ENCODE assay signal across 35 cellular contexts in the genomic region with DNA sequence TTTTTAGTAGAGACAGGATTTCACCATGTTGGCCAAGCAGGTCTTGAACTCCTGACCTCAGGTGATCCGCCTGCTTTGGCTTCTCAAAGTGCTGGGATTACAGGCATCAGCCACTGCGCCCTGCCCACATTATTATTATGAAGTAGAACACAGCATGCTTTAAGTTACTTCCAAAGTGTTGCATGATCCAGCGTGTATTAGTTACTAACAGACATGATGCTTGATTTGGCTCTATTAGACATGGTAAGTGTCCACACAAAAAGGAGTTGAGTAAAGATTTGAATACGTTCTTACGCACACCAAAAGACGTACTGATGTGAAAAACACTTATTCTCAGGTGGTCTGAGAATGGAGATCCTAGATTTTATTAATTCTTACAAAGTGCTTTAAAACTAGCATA.
"Had no signal": no experiment of that assay in that cellular context is flagged by ENCODE, and none has a peak within 500 bp of the region (broad histone marks: within the 10 kb centered on the region; RNA-seq: fewer than 3 reads in every experiment).

No MANE protein-coding gene starts in this region.

- H3K4me3 ChIP-seq: adrenal gland, body of pancreas, breast epithelium had no signal

- H3K4me1 ChIP-seq: breast epithelium had no signal

- H3K4me1 Mint-ChIP-seq: activated T-helper 17 cell treated with anti-CD3 and anti-CD28 coated beads, Interleukin-2, amount 50 U/mL, for 72 hours had no signal

- H3K27ac Mint-ChIP-seq: activated B cell treated with CpG ODN at 0.5 μM for 24 hours; activated CD4-positive, alpha-beta memory T cell treated with anti-CD3 and anti-CD28 coated beads for 36 hours; activated CD4-positive, alpha-beta T cell treated with anti-CD3 and anti-CD28 coated beads, Interleukin-2, amount 10 ng/mL, durations not matched to agents 24 days and 14 days; activated CD8-positive, alpha-beta T cell treated with anti-CD3 and anti-CD28 coated beads for 36 hours; activated naive CD4-positive, alpha-beta T cell treated with anti-CD3 and anti-CD28 coated beads for 36 hours; activated naive CD4-positive, alpha-beta T cell treated with anti-CD3 and anti-CD28 coated beads, Interleukin-2, amount 50 U/mL, for 72 hours; activated naive CD8-positive, alpha-beta T cell treated with anti-CD3 and anti-CD28 coated beads for 36 hours; activated T-cell treated with anti-CD3 and anti-CD28 coated beads, Interleukin-2, amount 50 U/mL, for 72 hours; activated T-helper 1 cell treated with anti-CD3 and anti-CD28 coated beads, Interleukin-12 subunit alpha, Interleukin-12 subunit beta, Interleukin-2, Interleukin-4 antibody, amounts not matched to agents 30 ng/mL and 10 ng/mL and 1 ng/mL, durations not matched to agents 14 hours and 24 hours and 36 hours; activated T-helper 17 cell treated with anti-CD3 and anti-CD28 coated beads, Interleukin-2, amount 50 U/mL, for 72 hours; T-helper 1 cell treated with Interleukin-12 subunit alpha and Interleukin-12 subunit beta and Interleukin-4 antibody, amounts not matched to agents 30 μg/mL and 1 μg/mL, for 36 hours; T-helper 2 cell treated with Interferon-gamma antibody and Interleukin-4, amounts not matched to agents 5 μg/mL and 100 μg/mL, for 36 hours had no signal

- H3K36me3 ChIP-seq: adrenal gland, brain microvascular endothelial cell, breast epithelium had no signal

- H3K36me3 Mint-ChIP-seq: activated CD4-positive, alpha-beta memory T cell treated with anti-CD3 and anti-CD28 coated beads for 36 hours; activated naive CD4-positive, alpha-beta T cell treated with anti-CD3 and anti-CD28 coated beads, Interleukin-2, amount 50 U/mL, for 72 hours; activated naive CD8-positive, alpha-beta T cell treated with anti-CD3 and anti-CD28 coated beads for 36 hours had no signal

- H3K27ac ChIP-seq: adrenal gland, body of pancreas, brain microvascular endothelial cell, breast epithelium had no signal

- H3K27me3 Mint-ChIP-seq: activated B cell treated with CpG ODN at 0.5 μM for 24 hours; activated CD4-positive, alpha-beta memory T cell treated with anti-CD3 and anti-CD28 coated beads for 36 hours; activated CD8-positive, alpha-beta T cell treated with anti-CD3 and anti-CD28 coated beads for 36 hours had no signal

- H3K9me3 Mint-ChIP-seq: activated B cell treated with CpG ODN at 0.5 μM for 24 hours; activated CD4-positive, alpha-beta T cell treated with anti-CD3 and anti-CD28 coated beads, Interleukin-2, amount 10 ng/mL, durations not matched to agents 24 days and 14 days; activated CD8-positive, alpha-beta T cell treated with anti-CD3 and anti-CD28 coated beads for 36 hours; activated naive CD8-positive, alpha-beta T cell treated with anti-CD3 and anti-CD28 coated beads for 36 hours; activated T-helper 1 cell treated with anti-CD3 and anti-CD28 coated beads, Interleukin-12 subunit alpha, Interleukin-12 subunit beta, Interleukin-2, Interleukin-4 antibody, amounts not matched to agents 30 ng/mL and 10 ng/mL and 1 ng/mL, durations not matched to agents 14 hours and 24 hours and 36 hours had no signal

- H3K9me3 ChIP-seq: adrenal gland, body of pancreas, breast epithelium had no signal

- H3K27me3 ChIP-seq: adrenal gland, body of pancreas, brain microvascular endothelial cell, breast epithelium had no signal

- DNase-seq: activated B cell treated with CpG ODN at 0.5 μM for 24 hours; activated CD4-positive, alpha-beta memory T cell treated with anti-CD3 and anti-CD28 coated beads for 36 hours; activated CD4-positive, alpha-beta T cell treated with anti-CD3 and anti-CD28 coated beads for 4 hours; activated CD4-positive, alpha-beta T cell treated with anti-CD3 and anti-CD28 coated beads, Interleukin-2, amount 10 ng/mL, durations not matched to agents 24 days and 14 days; activated CD4-positive, alpha-beta T cell treated with anti-CD3 and anti-CD28 coated beads, Interleukin-2, amount 50 U/mL, for 1 hour; activated CD4-positive, alpha-beta T cell treated with anti-CD3 and anti-CD28 coated beads, Interleukin-2, amount 50 U/mL, for 4 hours; activated CD4-positive, CD25-positive, alpha-beta regulatory T cell treated with anti-CD3 and anti-CD28 coated beads, Interleukin-2, amount 50 U/mL, for 72 hours; activated CD8-positive, alpha-beta memory T cell treated with anti-CD3 and anti-CD28 coated beads, Interleukin-2, amount 50 U/mL, for 4 hours; activated CD8-positive, alpha-beta T cell treated with anti-CD3 and anti-CD28 coated beads for 36 hours; activated effector memory CD4-positive, alpha-beta T cell treated with anti-CD3 and anti-CD28 coated beads, Interleukin-2, amount 50 U/mL, for 16 hours; activated gamma-delta T cell treated with Interleukin-2 at 50 U/mL for 16 hours; activated naive CD4-positive, alpha-beta T cell; activated naive CD4-positive, alpha-beta T cell treated with anti-CD3 and anti-CD28 coated beads for 36 hours; activated naive CD4-positive, alpha-beta T cell treated with anti-CD3 and anti-CD28 coated beads, Interleukin-2, amount 50 U/mL, for 16 hours; activated naive CD8-positive, alpha-beta T cell treated with anti-CD3 and anti-CD28 coated beads for 36 hours; activated T-cell treated with anti-CD3 and anti-CD28 coated beads for 4 hours; activated T-cell treated with anti-CD3 and anti-CD28 coated beads, Interleukin-2, amount 50 U/mL, for 1 hour; activated T-cell treated with anti-CD3 and anti-CD28 coated beads, Interleukin-2, amount 50 U/mL, for 4 hours; activated T-cell treated with anti-CD3 and anti-CD28 coated beads, Interleukin-2, amount 50 U/mL, for 72 hours; adrenal gland; amniotic stem cell; aorta; body of pancreas; brain microvascular endothelial cell; central memory CD4-positive, alpha-beta T cell; cerebellar nuclear complex; T-helper 1 cell; T-helper 2 cell; T-helper 9 cell had no signal

- ATAC-seq: activated CD8-positive, alpha-beta T cell treated with anti-CD3 and anti-CD28 coated beads for 36 hours; activated naive CD4-positive, alpha-beta T cell treated with anti-CD3 and anti-CD28 coated beads, Interleukin-2, amount 50 U/mL, for 72 hours; activated T-cell treated with anti-CD3 and anti-CD28 coated beads, Interleukin-2, amount 50 U/mL, for 4 hours; activated T-cell treated with anti-CD3 and anti-CD28 coated beads, Interleukin-2, amount 50 U/mL, for 72 hours; activated T-helper 17 cell treated with anti-CD3 and anti-CD28 coated beads, Interleukin-2, amount 50 U/mL, for 72 hours; body of pancreas had no signal

- H3K4me3 Mint-ChIP-seq: activated B cell treated with CpG ODN at 0.5 μM for 24 hours; activated CD4-positive, alpha-beta memory T cell treated with anti-CD3 and anti-CD28 coated beads for 36 hours; activated CD4-positive, alpha-beta T cell treated with anti-CD3 and anti-CD28 coated beads, Interleukin-2, amount 10 ng/mL, durations not matched to agents 24 days and 14 days; activated CD8-positive, alpha-beta T cell treated with anti-CD3 and anti-CD28 coated beads for 36 hours; activated naive CD4-positive, alpha-beta T cell treated with anti-CD3 and anti-CD28 coated beads for 36 hours; activated naive CD8-positive, alpha-beta T cell treated with anti-CD3 and anti-CD28 coated beads for 36 hours; activated T-cell treated with anti-CD3 and anti-CD28 coated beads, Interleukin-2, amount 50 U/mL, for 4 hours; activated T-cell treated with anti-CD3 and anti-CD28 coated beads, Interleukin-2, amount 50 U/mL, for 72 hours; activated T-helper 1 cell treated with anti-CD3 and anti-CD28 coated beads, Interleukin-12 subunit alpha, Interleukin-12 subunit beta, Interleukin-2, Interleukin-4 antibody, amounts not matched to agents 30 ng/mL and 10 ng/mL and 1 ng/mL, durations not matched to agents 14 hours and 24 hours and 36 hours; activated T-helper 17 cell treated with anti-CD3 and anti-CD28 coated beads, Interleukin-2, amount 50 U/mL, for 72 hours; T-helper 1 cell treated with Interleukin-12 subunit alpha and Interleukin-12 subunit beta and Interleukin-4 antibody, amounts not matched to agents 30 μg/mL and 1 μg/mL, for 36 hours; T-helper 2 cell treated with Interferon-gamma antibody and Interleukin-4, amounts not matched to agents 5 μg/mL and 100 μg/mL, for 36 hours had no signal
